ENCODE assay signal across 1 cellular context in the genomic region with DNA sequence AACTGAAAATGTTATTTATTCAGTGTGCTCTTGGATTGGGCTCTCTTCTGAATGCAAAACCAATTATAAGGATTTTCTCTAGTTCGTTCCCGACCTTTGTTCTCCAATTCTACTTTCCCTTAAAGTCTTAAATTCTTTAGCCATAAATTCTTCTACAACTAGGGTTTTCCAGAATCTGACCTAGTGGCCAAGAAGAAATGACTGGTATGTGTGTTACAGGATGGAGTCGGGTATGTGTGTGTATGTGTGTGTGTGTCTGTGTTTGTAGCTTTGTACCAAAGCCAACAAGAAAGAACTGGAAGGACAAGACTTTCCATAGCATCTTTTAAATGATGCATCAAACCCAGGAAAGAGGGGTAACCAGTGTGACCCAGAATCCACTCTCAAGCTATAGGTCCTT.
TF ChIP-seq lines count a peak whose summit lies in the region.

No MANE protein-coding gene starts in this region.

TF ChIP-seq in WTC11, 78 proteins besides CTCF, POLR2A, EP300 and RAD21 (continued from another document):
- TF ChIP-seq, protein P1, sequence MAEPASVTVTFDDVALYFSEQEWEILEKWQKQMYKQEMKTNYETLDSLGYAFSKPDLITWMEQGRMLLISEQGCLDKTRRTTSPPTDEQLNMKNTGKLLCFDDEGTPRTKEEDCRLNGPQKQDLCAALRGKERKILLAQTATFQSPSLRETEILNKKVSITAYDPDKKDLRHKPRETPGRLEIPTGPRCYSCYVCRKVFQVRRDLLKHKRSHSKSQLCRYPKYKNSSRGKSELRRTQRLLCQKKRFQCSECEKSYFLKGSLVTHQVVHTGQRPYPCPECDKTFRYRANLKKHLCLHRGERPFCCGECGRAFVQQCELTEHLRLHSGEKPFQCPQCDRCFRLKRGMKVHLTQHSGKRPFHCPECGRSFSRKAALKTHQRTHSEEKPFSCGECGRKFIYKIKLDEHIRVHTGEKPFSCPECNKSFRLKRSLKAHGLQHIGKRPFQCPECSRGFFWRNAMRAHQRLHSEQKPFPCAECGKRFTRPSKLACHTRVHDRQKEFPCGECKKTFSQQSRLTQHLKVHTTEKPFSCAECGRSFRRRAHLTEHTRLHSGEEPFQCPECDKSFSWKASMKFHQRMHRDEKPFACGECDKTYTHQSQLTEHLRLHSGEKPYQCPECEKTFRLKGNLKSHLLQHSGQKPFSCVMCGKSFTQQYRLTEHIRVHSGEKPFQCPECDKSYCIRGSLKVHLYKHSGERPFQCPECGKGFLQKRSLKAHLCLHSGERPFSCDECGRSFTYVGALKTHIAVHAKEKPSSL (CRISPR knock-in tag; conservative IDR thresholded peaks at IDR 0.05): no peak
- no peak for TF ChIP-seq GTF2I (CRISPR knock-in tag; conservative IDR thresholded peaks at IDR 0.05)
- TF ChIP-seq, protein P2, sequence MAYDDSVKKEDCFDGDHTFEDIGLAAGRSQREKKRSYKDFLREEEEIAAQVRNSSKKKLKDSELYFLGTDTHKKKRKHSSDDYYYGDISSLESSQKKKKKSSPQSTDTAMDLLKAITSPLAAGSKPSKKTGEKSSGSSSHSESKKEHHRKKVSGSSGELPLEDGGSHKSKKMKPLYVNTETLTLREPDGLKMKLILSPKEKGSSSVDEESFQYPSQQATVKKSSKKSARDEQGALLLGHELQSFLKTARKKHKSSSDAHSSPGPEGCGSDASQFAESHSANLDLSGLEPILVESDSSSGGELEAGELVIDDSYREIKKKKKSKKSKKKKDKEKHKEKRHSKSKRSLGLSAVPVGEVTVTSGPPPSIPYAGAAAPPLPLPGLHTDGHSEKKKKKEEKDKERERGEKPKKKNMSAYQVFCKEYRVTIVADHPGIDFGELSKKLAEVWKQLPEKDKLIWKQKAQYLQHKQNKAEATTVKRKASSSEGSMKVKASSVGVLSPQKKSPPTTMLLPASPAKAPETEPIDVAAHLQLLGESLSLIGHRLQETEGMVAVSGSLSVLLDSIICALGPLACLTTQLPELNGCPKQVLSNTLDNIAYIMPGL (CRISPR knock-in tag; IDR thresholded peaks at IDR 0.05): no peak
- TF ChIP-seq, protein P3, sequence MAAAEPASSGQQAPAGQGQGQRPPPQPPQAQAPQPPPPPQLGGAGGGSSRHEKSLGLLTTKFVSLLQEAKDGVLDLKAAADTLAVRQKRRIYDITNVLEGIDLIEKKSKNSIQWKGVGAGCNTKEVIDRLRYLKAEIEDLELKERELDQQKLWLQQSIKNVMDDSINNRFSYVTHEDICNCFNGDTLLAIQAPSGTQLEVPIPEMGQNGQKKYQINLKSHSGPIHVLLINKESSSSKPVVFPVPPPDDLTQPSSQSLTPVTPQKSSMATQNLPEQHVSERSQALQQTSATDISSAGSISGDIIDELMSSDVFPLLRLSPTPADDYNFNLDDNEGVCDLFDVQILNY (CRISPR knock-in tag; IDR thresholded peaks at IDR 0.05): no peak
- TF ChIP-seq, protein P4, sequence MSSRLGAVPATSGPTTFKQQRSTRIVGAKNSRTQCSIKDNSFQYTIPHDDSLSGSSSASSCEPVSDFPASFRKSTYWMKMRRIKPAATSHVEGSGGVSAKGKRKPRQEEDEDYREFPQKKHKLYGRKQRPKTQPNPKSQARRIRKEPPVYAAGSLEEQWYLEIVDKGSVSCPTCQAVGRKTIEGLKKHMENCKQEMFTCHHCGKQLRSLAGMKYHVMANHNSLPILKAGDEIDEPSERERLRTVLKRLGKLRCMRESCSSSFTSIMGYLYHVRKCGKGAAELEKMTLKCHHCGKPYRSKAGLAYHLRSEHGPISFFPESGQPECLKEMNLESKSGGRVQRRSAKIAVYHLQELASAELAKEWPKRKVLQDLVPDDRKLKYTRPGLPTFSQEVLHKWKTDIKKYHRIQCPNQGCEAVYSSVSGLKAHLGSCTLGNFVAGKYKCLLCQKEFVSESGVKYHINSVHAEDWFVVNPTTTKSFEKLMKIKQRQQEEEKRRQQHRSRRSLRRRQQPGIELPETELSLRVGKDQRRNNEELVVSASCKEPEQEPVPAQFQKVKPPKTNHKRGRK (CRISPR knock-in tag; IDR thresholded peaks at IDR 0.05; ENCODE audit: borderline replicate concordance): no peak
